1 cellular context compared by ENCODE assay signal in the genomic region with DNA sequence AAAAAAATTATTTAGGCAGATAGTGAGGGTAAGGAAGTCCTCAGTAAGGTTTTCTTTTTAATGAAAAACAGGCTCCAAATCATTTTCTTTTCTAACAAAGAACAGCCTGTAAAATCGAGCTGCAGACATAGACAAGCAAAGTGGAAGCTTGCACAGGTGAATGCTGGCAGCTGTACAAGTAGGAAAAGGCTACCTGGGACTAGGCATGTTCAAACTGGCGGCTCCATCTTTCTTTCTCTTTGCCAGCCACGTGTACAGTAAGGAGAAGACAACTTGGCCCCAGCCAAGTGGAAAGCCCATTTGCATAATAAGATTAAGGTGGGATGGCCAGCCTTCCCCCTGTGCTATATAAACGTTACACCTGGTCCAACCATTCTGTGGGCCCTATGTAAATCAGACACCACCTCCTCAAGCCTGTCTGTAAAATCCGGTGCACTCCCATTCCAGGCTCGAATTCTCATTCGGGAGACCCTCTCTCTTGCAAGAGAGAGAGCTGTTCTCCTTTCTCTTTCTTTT.
TF ChIP-seq lines count a peak whose summit lies in the region.

No MANE protein-coding gene starts in this region.

TF ChIP-seq in GM12878, 131 proteins besides CTCF, POLR2A, EP300 and RAD21 (continued from another document):
- TF ChIP-seq, protein P1, sequence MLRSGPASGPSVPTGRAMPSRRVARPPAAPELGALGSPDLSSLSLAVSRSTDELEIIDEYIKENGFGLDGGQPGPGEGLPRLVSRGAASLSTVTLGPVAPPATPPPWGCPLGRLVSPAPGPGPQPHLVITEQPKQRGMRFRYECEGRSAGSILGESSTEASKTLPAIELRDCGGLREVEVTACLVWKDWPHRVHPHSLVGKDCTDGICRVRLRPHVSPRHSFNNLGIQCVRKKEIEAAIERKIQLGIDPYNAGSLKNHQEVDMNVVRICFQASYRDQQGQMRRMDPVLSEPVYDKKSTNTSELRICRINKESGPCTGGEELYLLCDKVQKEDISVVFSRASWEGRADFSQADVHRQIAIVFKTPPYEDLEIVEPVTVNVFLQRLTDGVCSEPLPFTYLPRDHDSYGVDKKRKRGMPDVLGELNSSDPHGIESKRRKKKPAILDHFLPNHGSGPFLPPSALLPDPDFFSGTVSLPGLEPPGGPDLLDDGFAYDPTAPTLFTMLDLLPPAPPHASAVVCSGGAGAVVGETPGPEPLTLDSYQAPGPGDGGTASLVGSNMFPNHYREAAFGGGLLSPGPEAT (IDR thresholded peaks at IDR 0.05; ENCODE audit: low read depth), result no peak
- no peak for TF ChIP-seq RB1 (IDR thresholded peaks at IDR 0.05; ENCODE audit: borderline replicate concordance)
- TF ChIP-seq NRF1 (conservative IDR thresholded peaks at IDR 0.05; ENCODE audit: low read depth, low read length), result no peak
- no peak for TF ChIP-seq YY1 (IDR thresholded peaks at IDR 0.05; ENCODE audit: low read depth, low read length)
- TF ChIP-seq MTA3 (IDR thresholded peaks at IDR 0.05; ENCODE audit: borderline replicate concordance, low read length), result no peak
TF ChIP-seq in GM12878: peak in this region for 0.
